22 cellular contexts compared by ENCODE assay signal in genomic region chr5:140707812-140708211, GRCh38. TPM values are rescaled to one million over a fixed set of nuclear protein-coding genes. Genes with fewer than 3 reads are reported as not detected.
"Had no signal": no experiment of that assay in that cellular context is flagged by ENCODE, and none has a peak within 500 bp of the region (broad histone marks: within the 10 kb centered on the region; RNA-seq: fewer than 3 reads in every experiment).

No MANE protein-coding gene starts in this region.

- H3K4me1 ChIP-seq: uterus had no signal

- H3K4me3 ChIP-seq: gastroesophageal sphincter, heart right ventricle, right atrium auricular region, suprapubic skin, transverse colon, uterus had no signal

- DNase-seq: activated CD4-positive, alpha-beta T cell treated with anti-CD3 and anti-CD28 coated beads, Interleukin-2, amount 10 ng/mL, durations not matched to agents 7 days and 5 days; activated CD4-positive, CD25-positive, alpha-beta regulatory T cell; activated CD8-positive, alpha-beta T cell treated with anti-CD3 and anti-CD28 coated beads, Interleukin-2, amount 10 ng/mL, durations not matched to agents 7 days and 5 days; activated effector memory CD4-positive, alpha-beta T cell treated with Interleukin-2 at 50 U/mL for 16 hours; activated naive CD4-positive, alpha-beta T cell treated with anti-CD3 and anti-CD28 coated beads, Interleukin-2, amount 10 ng/mL, durations not matched to agents 7 days and 5 days; activated T-cell treated with anti-CD3 and anti-CD28 coated beads, Interleukin-2, amount 50 U/mL, for 24 hours; effector CD4-positive, alpha-beta T cell; heart right ventricle; left ventricle myocardium superior; mesenchymal stem cell; nephron progenitor cell; stimulated activated CD4-positive, alpha-beta T cell treated with anti-CD3 and anti-CD28 coated beads, Interleukin-15, amount 100 ng/mL, for 24 hours; stimulated activated CD4-positive, alpha-beta T cell treated with anti-CD3 and anti-CD28 coated beads, Interleukin-2, amount 100 ng/mL, for 48 hours; stimulated activated naive CD8-positive, alpha-beta T cell treated with anti-CD3 and anti-CD28 coated beads, Interleukin-15, amount 100 ng/mL, for 72 hours; T1000; transverse colon; uterus had no signal

- H3K27ac ChIP-seq: gastroesophageal sphincter, heart right ventricle, right atrium auricular region, suprapubic skin, transverse colon, uterus had no signal

- H3K27ac Mint-ChIP-seq: nephron progenitor cell had no signal

- H3K9me3 Mint-ChIP-seq: activated CD4-positive, alpha-beta T cell treated with anti-CD3 and anti-CD28 coated beads, Interleukin-2, amount 10 ng/mL, durations not matched to agents 7 days and 5 days; activated naive CD4-positive, alpha-beta T cell treated with anti-CD3 and anti-CD28 coated beads, Interleukin-2, amount 10 ng/mL, durations not matched to agents 7 days and 5 days; activated T-cell treated with anti-CD3 and anti-CD28 coated beads, Interleukin-2, amount 50 U/mL, for 24 hours; nephron progenitor cell; stimulated activated naive CD8-positive, alpha-beta T cell treated with anti-CD3 and anti-CD28 coated beads, Interleukin-15, amount 100 ng/mL, for 72 hours had no signal

- H3K9me3 ChIP-seq: gastroesophageal sphincter, heart right ventricle, right atrium auricular region, suprapubic skin, transverse colon, uterus had no signal

- H3K27me3 ChIP-seq: gastroesophageal sphincter, heart right ventricle, right atrium auricular region, suprapubic skin, transverse colon, uterus had no signal

- H3K4me3 Mint-ChIP-seq: activated CD4-positive, alpha-beta T cell treated with anti-CD3 and anti-CD28 coated beads, Interleukin-2, amount 10 ng/mL, durations not matched to agents 7 days and 5 days; activated CD8-positive, alpha-beta T cell treated with anti-CD3 and anti-CD28 coated beads, Interleukin-2, amount 10 ng/mL, durations not matched to agents 7 days and 5 days; activated naive CD4-positive, alpha-beta T cell treated with anti-CD3 and anti-CD28 coated beads, Interleukin-2, amount 10 ng/mL, durations not matched to agents 7 days and 5 days; activated T-cell treated with anti-CD3 and anti-CD28 coated beads, Interleukin-2, amount 50 U/mL, for 24 hours; nephron progenitor cell; stimulated activated naive CD8-positive, alpha-beta T cell treated with anti-CD3 and anti-CD28 coated beads, Interleukin-15, amount 100 ng/mL, for 72 hours had no signal

- H3K27me3 Mint-ChIP-seq: activated CD4-positive, alpha-beta T cell treated with anti-CD3 and anti-CD28 coated beads, Interleukin-2, amount 10 ng/mL, durations not matched to agents 7 days and 5 days; activated T-cell treated with anti-CD3 and anti-CD28 coated beads, Interleukin-2, amount 50 U/mL, for 24 hours; stimulated activated naive CD8-positive, alpha-beta T cell treated with anti-CD3 and anti-CD28 coated beads, Interleukin-15, amount 100 ng/mL, for 72 hours had no signal

- H3K36me3 ChIP-seq: uterus had no signal

- ATAC-seq: activated CD8-positive, alpha-beta T cell treated with anti-CD3 and anti-CD28 coated beads, Interleukin-2, amount 10 ng/mL, durations not matched to agents 7 days and 5 days; esophagus mucosa; gastroesophageal sphincter; heart right ventricle; left ventricle myocardium superior; stimulated activated naive CD8-positive, alpha-beta T cell treated with anti-CD3 and anti-CD28 coated beads, Interleukin-15, amount 100 ng/mL, for 72 hours had no signal

RNA-seq across cellular contexts. Expression of gene DND1, which starts 34.4 kb away (rescaled TPM):
- total RNA-seq: skeletal muscle tissue had no signal
